ENCODE assay signal across 9 cellular contexts in the genomic region with DNA sequence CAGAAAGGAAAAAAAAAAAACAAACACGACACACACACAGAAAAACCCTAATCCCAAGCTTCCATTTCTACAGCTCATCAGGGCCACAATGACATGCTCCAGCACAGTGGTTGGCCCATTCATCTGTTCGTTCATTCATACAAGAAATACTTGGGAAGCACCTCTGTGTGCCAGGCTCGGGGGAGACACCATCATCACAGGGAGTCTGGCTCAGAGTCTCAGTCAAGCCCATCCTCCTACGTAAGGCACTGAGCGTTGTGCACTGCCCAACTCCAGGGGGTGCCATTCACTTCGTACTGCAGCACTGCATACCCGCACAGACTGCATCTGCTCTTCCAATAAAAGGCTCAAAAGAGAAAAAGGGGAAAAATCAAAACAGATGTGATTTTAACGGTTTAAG. TPM values are rescaled to one million over a fixed set of nuclear protein-coding genes. Genes with fewer than 3 reads are reported as not detected.
DNase-seq lines count a peak whose midpoint lies in the region; ATAC-seq and TF ChIP-seq lines count a peak whose summit lies in the region.
"Had no signal": no experiment of that assay in that cellular context is flagged by ENCODE, and none has a peak within 500 bp of the region (broad histone marks: within the 10 kb centered on the region; RNA-seq: fewer than 3 reads in every experiment).

No MANE protein-coding gene starts in this region.

- no peaks in the 10 kb centered on the region for H3K9me3 Mint-ChIP-seq in activated CD4-positive, alpha-beta memory T cell treated with anti-CD3 and anti-CD28 coated beads for 36 hours
- no peaks in the 10 kb centered on the region for H3K9me3 Mint-ChIP-seq in activated CD4-positive, alpha-beta memory T cell treated with anti-CD3 and anti-CD28 coated beads, Interleukin-2, amount 10 ng/mL, durations not matched to agents 7 days and 5 days
- no peaks in the 10 kb centered on the region for H3K9me3 Mint-ChIP-seq in endodermal cell
- peaks cover 0 to 3% (median 0%) of the 10 kb centered on the region in 11 donors for H3K9me3 Mint-ChIP-seq in naive thymus-derived CD4-positive, alpha-beta T cell

- H3F3A ChIP-seq in OCI-LY1 (ENCODE audit: insufficient read depth, low read length): no peaks in the 10 kb centered on the region

- H3K4me1 ChIP-seq in OCI-LY1 (ENCODE audit: insufficient read depth, low read length, severe bottlenecking) (no peaks in the 10 kb centered on the region), endodermal cell (ENCODE audit: control insufficient read depth, insufficient read depth, low read length) (no peaks in the 10 kb centered on the region)
- H3K4me1 ChIP-seq in naive thymus-derived CD4-positive, alpha-beta T cell (ENCODE audit: control insufficient read depth in 2 of 2, insufficient read depth in 2 of 2, low read length in 2 of 2): peaks cover 48 to 49% of the 10 kb centered on the region in 2 donors

- peak; percentile 68 for ATAC-seq in naive thymus-derived CD4-positive, alpha-beta T cell
- ATAC-seq in GM18873 (IDR thresholded peaks at IDR 0.05; ENCODE audit: low FRiP score, unreplicated experiment): no peak

- H3K9me3 ChIP-seq in OCI-LY1 (ENCODE audit: low read length) (no peaks in the 10 kb centered on the region), endodermal cell (ENCODE audit: control insufficient read depth, low read length) (no peaks in the 10 kb centered on the region)
- H3K9me3 ChIP-seq in naive thymus-derived CD4-positive, alpha-beta T cell (ENCODE audit: control insufficient read depth in 2 of 3, low read length in 3 of 3): no peaks in the 10 kb centered on the region

- WGBS in endodermal cell (ENCODE audit: insufficient coverage in 1 of 2, insufficient read length in 1 of 2), 2 experiments: 51 to 65% methylated on average over 6 to 8 of the region's 8 CpGs

- no peaks in the 10 kb centered on the region for H3K36me3 ChIP-seq in OCI-LY1 (ENCODE audit: insufficient read depth, low read length)
- peaks cover 7% of the 10 kb centered on the region for H3K36me3 ChIP-seq in endodermal cell (ENCODE audit: control insufficient read depth, insufficient read depth, low read length)
- peaks cover 0 to 4% (median 0%) of the 10 kb centered on the region in 3 experiments for H3K36me3 ChIP-seq in naive thymus-derived CD4-positive, alpha-beta T cell (ENCODE audit: control insufficient read depth in 2 of 3, insufficient read depth in 3 of 3, low read length in 3 of 3)

- no peak overlapping the region for H3K4me2 ChIP-seq in OCI-LY1 (ENCODE audit: low read length)

- H4K20me1 ChIP-seq in OCI-LY1 (ENCODE audit: insufficient read depth, low read length): no peaks in the 10 kb centered on the region

- H3K9ac ChIP-seq in OCI-LY1 (ENCODE audit: low read length) (no peak overlapping the region), endodermal cell (ENCODE audit: extremely low read depth, low read length, poor library complexity, severe bottlenecking) (no peak overlapping the region)

- DNase-seq in activated CD4-positive, alpha-beta memory T cell treated with anti-CD3 and anti-CD28 coated beads for 36 hours: peak; percentile 49
- no peak for DNase-seq in activated CD4-positive, alpha-beta memory T cell treated with anti-CD3 and anti-CD28 coated beads, Interleukin-2, amount 10 ng/mL, durations not matched to agents 7 days and 5 days
- DNase-seq in endodermal cell (peak; percentile 80), T-helper 1 cell (no peak)
- DNase-seq in naive thymus-derived CD4-positive, alpha-beta T cell: peak in 1 of 9 donors; percentile 20
- DNase-seq in effector CD8-positive, alpha-beta T cell (lab: John Stamatoyannopoulos, UW): no peak

- TF ChIP-seq CTCF in OCI-LY1 (IDR thresholded peaks at IDR 0.05; ENCODE audit: low read length) (peak; percentile 76), endodermal cell (conservative IDR thresholded peaks at IDR 0.05) (peak; percentile 73)

- CTCF ChIA-PET in activated CD4-positive, alpha-beta memory T cell treated with anti-CD3 and anti-CD28 coated beads for 36 hours (lab: Charles Lee): interaction anchor here (0.6 to 3.9 kb wide), 14 partner anchors 8 to 357 kb away, joined by 3 to 25 read pairs (median 6); a partner anchor contains a TSS
- CTCF ChIA-PET in activated CD4-positive, alpha-beta memory T cell treated with anti-CD3 and anti-CD28 coated beads, Interleukin-2, amount 10 ng/mL, durations not matched to agents 7 days and 5 days (lab: Charles Lee): interaction anchor here (0.8 to 1.4 kb wide), 4 partner anchors 9 to 74 kb away, joined by 3 to 6 read pairs (median 4); no protein-coding TSS in a partner anchor
- CTCF ChIA-PET in naive thymus-derived CD4-positive, alpha-beta T cell (lab: Charles Lee): interaction anchor here (0.9 to 2.6 kb wide), 5 partner anchors 9 to 73 kb away, joined by 3 to 11 read pairs (median 3); no protein-coding TSS in a partner anchor

- H2AFZ ChIP-seq in OCI-LY1 (ENCODE audit: low read length): no peak overlapping the region

- H3K4me3 Mint-ChIP-seq in activated CD4-positive, alpha-beta memory T cell treated with anti-CD3 and anti-CD28 coated beads for 36 hours: no peak overlapping the region
- H3K4me3 Mint-ChIP-seq in activated CD4-positive, alpha-beta memory T cell treated with anti-CD3 and anti-CD28 coated beads, Interleukin-2, amount 10 ng/mL, durations not matched to agents 7 days and 5 days: no peak overlapping the region
- H3K4me3 Mint-ChIP-seq in endodermal cell: no peak overlapping the region
- H3K4me3 Mint-ChIP-seq in naive thymus-derived CD4-positive, alpha-beta T cell: peak overlapping the region in 4 of 10 donors; percentile 2 to 52 (median 36)

- no peak overlapping the region for H3K27ac Mint-ChIP-seq in activated CD4-positive, alpha-beta memory T cell treated with anti-CD3 and anti-CD28 coated beads for 36 hours
- H3K27ac Mint-ChIP-seq in activated CD4-positive, alpha-beta memory T cell treated with anti-CD3 and anti-CD28 coated beads, Interleukin-2, amount 10 ng/mL, durations not matched to agents 7 days and 5 days: no peak overlapping the region
- no peak overlapping the region for H3K27ac Mint-ChIP-seq in endodermal cell
- H3K27ac Mint-ChIP-seq in naive thymus-derived CD4-positive, alpha-beta T cell: peak overlapping the region in 8 of 9 donors; percentile 49 to 83 (median 67)
- H3K27ac Mint-ChIP-seq: activated naive CD4-positive, alpha-beta T cell treated with anti-CD3 and anti-CD28 coated beads, Interleukin-2, amount 50 U/mL, for 72 hours had no signal

- intact Hi-C loops in activated CD4-positive, alpha-beta memory T cell treated with anti-CD3 and anti-CD28 coated beads for 36 hours (cut with micrococcal nuclease): loop anchor here (1.0 to 10.0 kb wide), 3 partner anchors 72 to 834 kb away; a partner anchor contains a TSS
- intact Hi-C loops in naive thymus-derived CD4-positive, alpha-beta T cell (cut with micrococcal nuclease): loop anchor here in 1 of 2 donors (1.0 kb wide), 1 partner anchor 8 kb away; no protein-coding TSS in a partner anchor

- H3K79me2 ChIP-seq in OCI-LY1 (ENCODE audit: insufficient read depth, low read length): no peaks in the 10 kb centered on the region

- H3K27me3 ChIP-seq in OCI-LY1 (ENCODE audit: insufficient read depth, low read length) (no peaks in the 10 kb centered on the region), endodermal cell (ENCODE audit: control insufficient read depth, insufficient read depth, low read length, poor library complexity, severe bottlenecking) (peaks cover 20% of the 10 kb centered on the region)
- no peaks in the 10 kb centered on the region for H3K27me3 ChIP-seq in naive thymus-derived CD4-positive, alpha-beta T cell (ENCODE audit: control insufficient read depth in 2 of 2, insufficient read depth in 2 of 2, low read length in 2 of 2)

- peaks cover 71% of the 10 kb centered on the region for H3K4me1 Mint-ChIP-seq in activated CD4-positive, alpha-beta memory T cell treated with anti-CD3 and anti-CD28 coated beads for 36 hours (ENCODE audit: low read depth)
- H3K4me1 Mint-ChIP-seq in activated CD4-positive, alpha-beta memory T cell treated with anti-CD3 and anti-CD28 coated beads, Interleukin-2, amount 10 ng/mL, durations not matched to agents 7 days and 5 days: peaks cover 74% of the 10 kb centered on the region
- peaks cover 6% of the 10 kb centered on the region for H3K4me1 Mint-ChIP-seq in endodermal cell
- peaks cover 63 to 97% (median 91%) of the 10 kb centered on the region in 7 donors for H3K4me1 Mint-ChIP-seq in naive thymus-derived CD4-positive, alpha-beta T cell

- peaks cover 26% of the 10 kb centered on the region for H3K27me3 Mint-ChIP-seq in activated CD4-positive, alpha-beta memory T cell treated with anti-CD3 and anti-CD28 coated beads for 36 hours
- H3K27me3 Mint-ChIP-seq in activated CD4-positive, alpha-beta memory T cell treated with anti-CD3 and anti-CD28 coated beads, Interleukin-2, amount 10 ng/mL, durations not matched to agents 7 days and 5 days: peaks cover 3% of the 10 kb centered on the region
- peaks cover 58% of the 10 kb centered on the region for H3K27me3 Mint-ChIP-seq in endodermal cell (ENCODE audit: insufficient read depth)
- H3K27me3 Mint-ChIP-seq in naive thymus-derived CD4-positive, alpha-beta T cell: peaks cover 0 to 26% (median 0%) of the 10 kb centered on the region in 5 donors

- POLR2A ChIA-PET in activated CD4-positive, alpha-beta memory T cell treated with anti-CD3 and anti-CD28 coated beads for 36 hours (lab: Charles Lee): no interaction called here
- POLR2A ChIA-PET in activated CD4-positive, alpha-beta memory T cell treated with anti-CD3 and anti-CD28 coated beads, Interleukin-2, amount 10 ng/mL, durations not matched to agents 7 days and 5 days (lab: Charles Lee): interaction anchor here (1.3 to 11.5 kb wide), 4 partner anchors 9 to 18 kb away, joined by 3 to 136 read pairs (median 6); a partner anchor contains a TSS
- POLR2A ChIA-PET in naive thymus-derived CD4-positive, alpha-beta T cell (lab: Charles Lee): interaction anchor here (0.9 to 5.7 kb wide), 5 partner anchors 8 to 23 kb away, joined by 3 to 66 read pairs (median 5); a partner anchor contains a TSS

- H3K36me3 Mint-ChIP-seq in activated CD4-positive, alpha-beta memory T cell treated with anti-CD3 and anti-CD28 coated beads for 36 hours: peaks cover 11% of the 10 kb centered on the region
- peaks cover 35% of the 10 kb centered on the region for H3K36me3 Mint-ChIP-seq in activated CD4-positive, alpha-beta memory T cell treated with anti-CD3 and anti-CD28 coated beads, Interleukin-2, amount 10 ng/mL, durations not matched to agents 7 days and 5 days (ENCODE audit: low read depth)
- peaks cover 11% of the 10 kb centered on the region for H3K36me3 Mint-ChIP-seq in endodermal cell (ENCODE audit: low read depth)
- H3K36me3 Mint-ChIP-seq in naive thymus-derived CD4-positive, alpha-beta T cell: peaks cover 0 to 28% (median 0%) of the 10 kb centered on the region in 5 donors

- H3K27ac ChIP-seq in OCI-LY1 (ENCODE audit: low read depth, low read length, poor library complexity, severe bottlenecking): no peak overlapping the region
- no peak overlapping the region for H3K27ac ChIP-seq in endodermal cell (ENCODE audit: low read depth, low read length)
- H3K27ac ChIP-seq in naive thymus-derived CD4-positive, alpha-beta T cell (ENCODE audit: low read depth, low read length): peak overlapping the region; percentile 9

- H3K9me2 ChIP-seq in OCI-LY1 (ENCODE audit: low read depth, low read length): no peaks in the 10 kb centered on the region

- H3K4me3 ChIP-seq in OCI-LY1 (ENCODE audit: low read depth, low read length, poor library complexity, severe bottlenecking) (no peak overlapping the region), endodermal cell (ENCODE audit: low read length) (no peak overlapping the region)
- H3K4me3 ChIP-seq in naive thymus-derived CD4-positive, alpha-beta T cell (ENCODE audit: low read length): no peak overlapping the region

RNA-seq across cellular contexts. Expression of a gene that starts 15.3 kb away (rescaled TPM):
- total RNA-seq in activated CD4-positive, alpha-beta memory T cell treated with anti-CD3 and anti-CD28 coated beads for 36 hours: 10 to 100 TPM in 1 of 2 experiments, 1 to 10 TPM in 1; 10.0 to 10.4 TPM
- 10 to 100 TPM; 27.1 to 27.7 TPM for total RNA-seq in activated CD4-positive, alpha-beta memory T cell treated with anti-CD3 and anti-CD28 coated beads, Interleukin-2, amount 10 ng/mL, durations not matched to agents 7 days and 5 days
- 10 to 100 TPM; 22.7 to 24.1 TPM for total RNA-seq in endodermal cell
- polyA plus RNA-seq in endodermal cell (2013, experiment 1 of 2): 28.1 TPM
- 28.9 TPM for polyA plus RNA-seq in endodermal cell (2013, experiment 2 of 2)
- total RNA-seq in naive thymus-derived CD4-positive, alpha-beta T cell: 100 to 1,000 TPM in 1 of 5 experiments, 10 to 100 TPM in 4; 25.3 to 101 (median 30.1) TPM
- 10 to 100 TPM; 16.5 to 16.9 TPM for polyA plus RNA-seq in naive thymus-derived CD4-positive, alpha-beta T cell

RNA-seq across cellular contexts. Expression of a gene that starts 45.4 kb away (rescaled TPM):
- total RNA-seq in activated CD4-positive, alpha-beta memory T cell treated with anti-CD3 and anti-CD28 coated beads for 36 hours: 10 to 100 TPM; 19.3 to 22.2 TPM
- 10 to 100 TPM; 23.4 to 24.7 TPM for total RNA-seq in activated CD4-positive, alpha-beta memory T cell treated with anti-CD3 and anti-CD28 coated beads, Interleukin-2, amount 10 ng/mL, durations not matched to agents 7 days and 5 days
- total RNA-seq in endodermal cell: 10 to 100 TPM; 24.5 to 24.9 TPM
- polyA plus RNA-seq in endodermal cell (2013, experiment 1 of 2): 22.0 TPM
- 21.2 TPM for polyA plus RNA-seq in endodermal cell (2013, experiment 2 of 2)
- total RNA-seq in naive thymus-derived CD4-positive, alpha-beta T cell: 100 to 1,000 TPM in 3 of 5 experiments, 10 to 100 TPM in 2; 25.8 to 162 (median 111) TPM
- polyA plus RNA-seq in naive thymus-derived CD4-positive, alpha-beta T cell: 10 to 100 TPM in 1 of 2 donors, 1 to 10 TPM in 1; 7.0 to 25.3 TPM

Comparison
In these comparisons a context has a peak if more than half of its experiments do, and no peak if none do; other contexts are left out.
1. DNase-seq: peak in activated CD4-positive, alpha-beta memory T cell treated with anti-CD3 and anti-CD28 coated beads for 36 hours (single experiment) and endodermal cell (single experiment); none in activated CD4-positive, alpha-beta memory T cell treated with anti-CD3 and anti-CD28 coated beads, Interleukin-2, amount 10 ng/mL, durations not matched to agents 7 days and 5 days (single experiment), effector CD8-positive, alpha-beta T cell (single experiment) and T-helper 1 cell (0 of 5).
2. H3K27ac Mint-ChIP-seq: peak in naive thymus-derived CD4-positive, alpha-beta T cell (8 of 9); none in activated CD4-positive, alpha-beta memory T cell treated with anti-CD3 and anti-CD28 coated beads for 36 hours (single experiment), activated CD4-positive, alpha-beta memory T cell treated with anti-CD3 and anti-CD28 coated beads, Interleukin-2, amount 10 ng/mL, durations not matched to agents 7 days and 5 days (single experiment) and endodermal cell (single experiment).